ENCODE assay signal across 18 cellular contexts in the genomic region with DNA sequence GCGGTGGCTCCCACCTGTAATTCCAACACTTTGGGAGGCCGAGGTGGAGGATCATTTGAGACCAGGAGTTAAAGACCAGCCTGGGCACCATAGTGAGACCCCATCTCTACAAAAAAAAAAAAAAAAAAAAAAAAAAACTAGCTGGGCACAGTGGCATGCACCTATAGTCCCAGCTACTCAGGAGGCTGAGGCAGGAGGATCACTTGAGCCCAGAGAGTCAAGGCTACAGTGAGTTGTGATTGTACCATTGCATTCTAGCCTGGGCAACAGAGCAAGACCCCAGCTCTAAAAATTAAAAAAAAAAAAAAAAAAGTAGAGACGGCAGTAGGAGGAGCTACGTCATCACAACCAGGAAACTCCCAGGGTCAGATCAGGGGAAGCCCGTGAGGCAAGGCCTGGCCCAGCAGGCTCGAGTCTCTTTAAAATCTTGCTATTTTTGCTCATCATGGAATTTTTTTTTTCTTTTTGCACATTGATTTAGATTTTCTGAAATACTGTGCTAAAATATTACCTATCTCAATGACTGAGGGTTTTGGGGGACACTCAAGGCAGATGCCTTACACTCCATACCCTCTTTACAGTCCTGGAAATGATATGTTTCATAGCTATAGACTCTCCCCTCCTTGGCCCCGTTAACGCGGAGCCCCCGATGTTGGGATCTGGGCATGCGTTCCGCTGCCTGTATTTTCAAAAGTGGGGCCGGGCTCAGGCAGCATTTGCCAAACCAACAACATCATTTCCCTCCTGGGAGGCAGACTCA. TPM values are rescaled to one million over a fixed set of nuclear protein-coding genes. Genes with fewer than 3 reads are reported as not detected.
DNase-seq lines count a peak whose midpoint lies in the region; ATAC-seq and TF ChIP-seq lines count a peak whose summit lies in the region.
"Had no signal": no experiment of that assay in that cellular context is flagged by ENCODE, and none has a peak within 500 bp of the region (broad histone marks: within the 10 kb centered on the region; RNA-seq: fewer than 3 reads in every experiment).

No MANE protein-coding gene starts in this region.

- H4K20me1 ChIP-seq in OCI-LY7 (ENCODE audit: insufficient read depth, low read length): no peaks in the 10 kb centered on the region

- intact Hi-C loops in activated naive CD4-positive, alpha-beta T cell treated with anti-CD3 and anti-CD28 coated beads for 36 hours (cut with micrococcal nuclease): loop anchor here (1.0 kb wide), 2 partner anchors 45 kb away; a partner anchor contains a TSS
- intact Hi-C loops in OCI-LY7 (cut with micrococcal nuclease; ENCODE audit: unreplicated experiment): loop anchor here (1.0 kb wide), 1 partner anchor 39 kb away; no protein-coding TSS in a partner anchor

- CTCF ChIA-PET in activated naive CD4-positive, alpha-beta T cell treated with anti-CD3 and anti-CD28 coated beads for 36 hours (lab: Charles Lee): no interaction called here
- CTCF ChIA-PET in activated naive CD4-positive, alpha-beta T cell treated with anti-CD3 and anti-CD28 coated beads, Interleukin-2, amount 10 ng/mL, durations not matched to agents 7 days and 5 days (lab: Charles Lee): no interaction called here
- CTCF ChIA-PET in OCI-LY7 (lab: Charles Lee; ENCODE audit: unreplicated experiment): no interaction called here

- peak overlapping the region; percentile 87 for H3K27ac Mint-ChIP-seq in activated naive CD4-positive, alpha-beta T cell treated with anti-CD3 and anti-CD28 coated beads for 36 hours
- H3K27ac Mint-ChIP-seq in activated naive CD4-positive, alpha-beta T cell treated with anti-CD3 and anti-CD28 coated beads, Interleukin-2, amount 10 ng/mL, durations not matched to agents 7 days and 5 days: no peak overlapping the region
- H3K27ac Mint-ChIP-seq in stimulated activated naive CD8-positive, alpha-beta T cell treated with anti-CD3 and anti-CD28 coated beads, Interleukin-15, Interleukin-2, amounts not matched to agents 100 ng/mL and 50 ng/mL, for 24 hours: peak overlapping the region; percentile 55
- H3K27ac Mint-ChIP-seq: T-helper 2 cell treated with Interferon-gamma antibody and Interleukin-4, amounts not matched to agents 5 μg/mL and 100 μg/mL, for 36 hours had no signal

- POLR2A ChIA-PET in OCI-LY7 (lab: Charles Lee): interaction anchor here (0.6 to 1.0 kb wide), 3 partner anchors 10 to 20 kb away, joined by 3 read pairs; no protein-coding TSS in a partner anchor

- BruUV-seq in OCI-LY7 (replicated peaks; lab: Mats Ljungman, UMichigan): no TSS peak

- H3K27ac ChIP-seq in OCI-LY7 (ENCODE audit: low read depth, low read length, poor library complexity, severe bottlenecking): no peak overlapping the region
- H3K27ac ChIP-seq: cardiac muscle cell, foreskin keratinocyte, HL-60, lower lobe of right lung, upper lobe of right lung had no signal

- H3K36me3 ChIP-seq in OCI-LY7 (ENCODE audit: insufficient read depth, low read length): peaks cover 90% of the 10 kb centered on the region

- no peak for ATAC-seq in HG02973 (IDR thresholded peaks at IDR 0.05; ENCODE audit: unreplicated experiment)
- ATAC-seq: foreskin keratinocyte, HCT116, lower lobe of right lung, upper lobe of right lung had no signal

- H3K4me2 ChIP-seq in OCI-LY7 (ENCODE audit: low read length): no peak overlapping the region

- H2AFZ ChIP-seq in OCI-LY7 (ENCODE audit: low read length): no peak overlapping the region

- no peaks in the 10 kb centered on the region for H3K4me1 ChIP-seq in OCI-LY7 (ENCODE audit: insufficient read depth, low read length, poor library complexity, severe bottlenecking)
- H3K4me1 ChIP-seq: foreskin keratinocyte, lower lobe of right lung, upper lobe of right lung had no signal

- no peak overlapping the region for H3K4me3 Mint-ChIP-seq in activated naive CD4-positive, alpha-beta T cell treated with anti-CD3 and anti-CD28 coated beads for 36 hours
- no peak overlapping the region for H3K4me3 Mint-ChIP-seq in activated naive CD4-positive, alpha-beta T cell treated with anti-CD3 and anti-CD28 coated beads, Interleukin-2, amount 10 ng/mL, durations not matched to agents 7 days and 5 days
- no peak overlapping the region for H3K4me3 Mint-ChIP-seq in stimulated activated naive CD8-positive, alpha-beta T cell treated with anti-CD3 and anti-CD28 coated beads, Interleukin-15, Interleukin-2, amounts not matched to agents 100 ng/mL and 50 ng/mL, for 24 hours
- H3K4me3 Mint-ChIP-seq: T-helper 2 cell treated with Interferon-gamma antibody and Interleukin-4, amounts not matched to agents 5 μg/mL and 100 μg/mL, for 36 hours had no signal

- no peaks in the 10 kb centered on the region for H3K79me2 ChIP-seq in OCI-LY7 (ENCODE audit: insufficient read depth, low read depth, low read length)

- no peaks in the 10 kb centered on the region for H3K27me3 Mint-ChIP-seq in activated naive CD4-positive, alpha-beta T cell treated with anti-CD3 and anti-CD28 coated beads for 36 hours (ENCODE audit: low read depth)
- H3K27me3 Mint-ChIP-seq in activated naive CD4-positive, alpha-beta T cell treated with anti-CD3 and anti-CD28 coated beads, Interleukin-2, amount 10 ng/mL, durations not matched to agents 7 days and 5 days: no peaks in the 10 kb centered on the region
- H3K27me3 Mint-ChIP-seq in stimulated activated naive CD8-positive, alpha-beta T cell treated with anti-CD3 and anti-CD28 coated beads, Interleukin-15, Interleukin-2, amounts not matched to agents 100 ng/mL and 50 ng/mL, for 24 hours: no peaks in the 10 kb centered on the region

- H3K4me1 Mint-ChIP-seq in activated naive CD4-positive, alpha-beta T cell treated with anti-CD3 and anti-CD28 coated beads for 36 hours (ENCODE audit: low read depth): peaks cover 18% of the 10 kb centered on the region
- peaks cover 4% of the 10 kb centered on the region for H3K4me1 Mint-ChIP-seq in activated naive CD4-positive, alpha-beta T cell treated with anti-CD3 and anti-CD28 coated beads, Interleukin-2, amount 10 ng/mL, durations not matched to agents 7 days and 5 days
- peaks cover 9% of the 10 kb centered on the region for H3K4me1 Mint-ChIP-seq in stimulated activated naive CD8-positive, alpha-beta T cell treated with anti-CD3 and anti-CD28 coated beads, Interleukin-15, Interleukin-2, amounts not matched to agents 100 ng/mL and 50 ng/mL, for 24 hours (ENCODE audit: low read depth)

- TF ChIP-seq CTCF in OCI-LY7 (conservative IDR thresholded peaks at IDR 0.05; ENCODE audit: low read length): no peak

- H3K9me2 ChIP-seq in OCI-LY7 (ENCODE audit: insufficient read depth, low read length): no peaks in the 10 kb centered on the region

- H3K36me3 Mint-ChIP-seq in activated naive CD4-positive, alpha-beta T cell treated with anti-CD3 and anti-CD28 coated beads for 36 hours (ENCODE audit: low read depth): peaks cover 31% of the 10 kb centered on the region
- H3K36me3 Mint-ChIP-seq in activated naive CD4-positive, alpha-beta T cell treated with anti-CD3 and anti-CD28 coated beads, Interleukin-2, amount 10 ng/mL, durations not matched to agents 7 days and 5 days: peaks cover 51% of the 10 kb centered on the region
- H3K36me3 Mint-ChIP-seq in stimulated activated naive CD8-positive, alpha-beta T cell treated with anti-CD3 and anti-CD28 coated beads, Interleukin-15, Interleukin-2, amounts not matched to agents 100 ng/mL and 50 ng/mL, for 24 hours (ENCODE audit: low read depth): peaks cover 40% of the 10 kb centered on the region

- no peak overlapping the region for H3K4me3 ChIP-seq in OCI-LY7 (ENCODE audit: low read depth, low read length, poor library complexity, severe bottlenecking)
- H3K4me3 ChIP-seq: cardiac muscle cell, lower lobe of right lung, upper lobe of right lung had no signal

- no peaks in the 10 kb centered on the region for H3K9me3 ChIP-seq in OCI-LY7 (ENCODE audit: low read length)
- H3K9me3 ChIP-seq: lower lobe of right lung, upper lobe of right lung had no signal

- H3K9me3 Mint-ChIP-seq in activated naive CD4-positive, alpha-beta T cell treated with anti-CD3 and anti-CD28 coated beads for 36 hours: no peaks in the 10 kb centered on the region
- H3K9me3 Mint-ChIP-seq in activated naive CD4-positive, alpha-beta T cell treated with anti-CD3 and anti-CD28 coated beads, Interleukin-2, amount 10 ng/mL, durations not matched to agents 7 days and 5 days: no peaks in the 10 kb centered on the region
- H3K9me3 Mint-ChIP-seq in stimulated activated naive CD8-positive, alpha-beta T cell treated with anti-CD3 and anti-CD28 coated beads, Interleukin-15, Interleukin-2, amounts not matched to agents 100 ng/mL and 50 ng/mL, for 24 hours: no peaks in the 10 kb centered on the region
- H3K9me3 Mint-ChIP-seq: T-helper 2 cell treated with Interferon-gamma antibody and Interleukin-4, amounts not matched to agents 5 μg/mL and 100 μg/mL, for 36 hours had no signal

- DNase-seq in activated naive CD4-positive, alpha-beta T cell treated with anti-CD3 and anti-CD28 coated beads for 36 hours: peak; percentile 76
- DNase-seq in activated naive CD4-positive, alpha-beta T cell treated with anti-CD3 and anti-CD28 coated beads, Interleukin-2, amount 10 ng/mL, durations not matched to agents 7 days and 5 days: no peak
- DNase-seq in OCI-LY7 (ENCODE audit: low spot score): peak; percentile 35
- peak; percentile 9 for DNase-seq in dermis microvascular lymphatic vessel endothelial cell (ENCODE audit: low read depth in 2 of 2)
- DNase-seq in NCI-H1436 (lab: John Stamatoyannopoulos, UW): no peak
- no peak for DNase-seq in NOMO-1 treated with DMSO at 0.1 percent for 48 hours (lab: John Stamatoyannopoulos, UW; ENCODE audit: unreplicated experiment)
- DNase-seq: foreskin keratinocyte, Karpas-422, lower lobe of right lung, NCI-H1417 treated with DMSO at 0.1 percent for 48 hours, SHP77, upper lobe of right lung had no signal

RNA-seq across cellular contexts. Expression of a gene that starts 44.4 kb away (rescaled TPM):
- total RNA-seq in activated naive CD4-positive, alpha-beta T cell treated with anti-CD3 and anti-CD28 coated beads for 36 hours: 10 to 100 TPM; 24.7 to 25.3 TPM
- total RNA-seq in OCI-LY7 (2014; rRNA removed; shearing (Covaris generic)): 31.2 TPM in 2 replicates
- total RNA-seq in OCI-LY7 (2022) (25.4 and 28.6 TPM in 2 replicates), dermis microvascular lymphatic vessel endothelial cell (11.6 and 15.4 TPM in 2 replicates)

RNA-seq across cellular contexts. Expression of a gene that starts 55.3 kb away (rescaled TPM):
- 1 to 10 TPM; 8.7 to 9.3 TPM for total RNA-seq in activated naive CD4-positive, alpha-beta T cell treated with anti-CD3 and anti-CD28 coated beads for 36 hours
- 5.9 and 10.2 TPM in 2 replicates for total RNA-seq in OCI-LY7 (2014; rRNA removed; shearing (Covaris generic))
- total RNA-seq in OCI-LY7 (2022): 29.5 and 38.8 TPM in 2 replicates
- 2.1 and 7.0 TPM in 2 replicates for total RNA-seq in dermis microvascular lymphatic vessel endothelial cell

Comparison
In these comparisons a context has a peak if more than half of its experiments do, and no peak if none do; other contexts are left out.
1. DNase-seq: peak in activated naive CD4-positive, alpha-beta T cell treated with anti-CD3 and anti-CD28 coated beads for 36 hours (single experiment), OCI-LY7 (single experiment) and dermis microvascular lymphatic vessel endothelial cell (2 of 2); none in activated naive CD4-positive, alpha-beta T cell treated with anti-CD3 and anti-CD28 coated beads, Interleukin-2, amount 10 ng/mL, durations not matched to agents 7 days and 5 days (single experiment), NCI-H1436 (single experiment) and NOMO-1 treated with DMSO at 0.1 percent for 48 hours (single experiment).